Comparison of ENCODE assay signal across 1 cellular context in genomic region chr6:111848262-111848661, GRCh38.
TF ChIP-seq lines count a peak whose summit lies in the region.

No MANE protein-coding gene starts in this region.

TF ChIP-seq in K562, 482 proteins besides CTCF, POLR2A, EP300 and RAD21:
- TF ChIP-seq ZNF79 (CRISPR knock-in tag; IDR thresholded peaks at IDR 0.05; ENCODE audit: low read depth) (no peak), MAX (CRISPR knock-in tag; IDR thresholded peaks at IDR 0.05) (no peak), ZBTB8A (IDR thresholded peaks at IDR 0.05; ENCODE audit: partially characterized antibody) (no peak), SREBF2 (CRISPR knock-in tag; IDR thresholded peaks at IDR 0.05) (no peak), C11orf30 (IDR thresholded peaks at IDR 0.05; ENCODE audit: low read depth) (peak; percentile 57), NR0B1 (IDR thresholded peaks at IDR 0.05; ENCODE audit: partially characterized antibody) (no peak), CHAMP1 (IDR thresholded peaks at IDR 0.05) (no peak), NFE2 (IDR thresholded peaks at IDR 0.05; ENCODE audit: low read depth) (peak; percentile 65), TRIM28 (IDR thresholded peaks at IDR 0.05) (no peak), PTRF (tag; IDR thresholded peaks at IDR 0.05) (no peak), NFRKB (IDR thresholded peaks at IDR 0.05; ENCODE audit: low read depth) (no peak), KAT2B (IDR thresholded peaks at IDR 0.05; ENCODE audit: low read depth, low read length) (no peak), CREB3L1 (IDR thresholded peaks at IDR 0.05; ENCODE audit: borderline replicate concordance, low read depth) (no peak), GATAD2A (IDR thresholded peaks at IDR 0.05) (no peak), CXXC5 (CRISPR knock-in tag; IDR thresholded peaks at IDR 0.05) (peak; percentile 22; the same call in 1 of the 2 replicates), FOS (IDR thresholded peaks at IDR 0.05; ENCODE audit: extremely low read depth, insufficient read length) (no peak), ELF2 (CRISPR knock-in tag; IDR thresholded peaks at IDR 0.05) (no peak), ZNF239 (CRISPR knock-in tag; IDR thresholded peaks at IDR 0.05) (no peak), RFX7 (CRISPR knock-in tag; IDR thresholded peaks at IDR 0.05) (no peak), RBM15 (IDR thresholded peaks at IDR 0.05; ENCODE audit: insufficient read depth, low read length) (no peak), DLX4 (CRISPR knock-in tag; IDR thresholded peaks at IDR 0.05) (no peak)
- TF ChIP-seq, protein P1, sequence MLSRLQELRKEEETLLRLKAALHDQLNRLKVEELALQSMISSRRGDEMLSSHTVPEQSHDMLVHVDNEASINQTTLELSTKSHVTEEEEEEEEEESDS (CRISPR knock-in tag; IDR thresholded peaks at IDR 0.05), result no peak
- TF ChIP-seq, protein P2, sequence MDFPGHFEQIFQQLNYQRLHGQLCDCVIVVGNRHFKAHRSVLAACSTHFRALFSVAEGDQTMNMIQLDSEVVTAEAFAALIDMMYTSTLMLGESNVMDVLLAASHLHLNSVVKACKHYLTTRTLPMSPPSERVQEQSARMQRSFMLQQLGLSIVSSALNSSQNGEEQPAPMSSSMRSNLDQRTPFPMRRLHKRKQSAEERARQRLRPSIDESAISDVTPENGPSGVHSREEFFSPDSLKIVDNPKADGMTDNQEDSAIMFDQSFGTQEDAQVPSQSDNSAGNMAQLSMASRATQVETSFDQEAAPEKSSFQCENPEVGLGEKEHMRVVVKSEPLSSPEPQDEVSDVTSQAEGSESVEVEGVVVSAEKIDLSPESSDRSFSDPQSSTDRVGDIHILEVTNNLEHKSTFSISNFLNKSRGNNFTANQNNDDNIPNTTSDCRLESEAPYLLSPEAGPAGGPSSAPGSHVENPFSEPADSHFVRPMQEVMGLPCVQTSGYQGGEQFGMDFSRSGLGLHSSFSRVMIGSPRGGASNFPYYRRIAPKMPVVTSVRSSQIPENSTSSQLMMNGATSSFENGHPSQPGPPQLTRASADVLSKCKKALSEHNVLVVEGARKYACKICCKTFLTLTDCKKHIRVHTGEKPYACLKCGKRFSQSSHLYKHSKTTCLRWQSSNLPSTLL (IDR thresholded peaks at IDR 0.05), result no peak
